Comparison of ENCODE assay signal across 11 cellular contexts in the genomic region with DNA sequence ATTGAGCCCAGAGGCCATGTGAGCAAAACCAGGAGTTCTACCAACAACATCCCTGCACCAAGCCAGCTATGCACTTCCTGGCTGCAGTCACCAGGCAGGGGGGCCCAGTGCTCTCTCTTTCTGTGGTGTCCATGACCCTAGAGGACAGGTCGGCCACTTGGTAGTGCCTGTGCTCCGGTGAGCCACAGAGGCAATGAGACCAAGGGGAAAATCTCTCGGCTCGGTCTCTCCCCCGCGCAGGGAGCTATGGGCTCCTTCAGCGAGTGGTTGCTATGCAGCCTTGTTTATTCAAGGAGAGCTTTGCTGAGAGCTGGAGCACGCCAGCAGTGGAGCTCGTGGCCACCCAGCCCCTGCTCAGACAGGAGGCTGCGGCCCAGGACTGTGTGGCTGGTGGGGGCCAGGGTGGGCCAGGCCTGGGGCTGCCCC. TPM values are rescaled to one million over a fixed set of nuclear protein-coding genes. Genes with fewer than 3 reads are reported as not detected.
DNase-seq lines count a peak whose midpoint lies in the region; ATAC-seq and TF ChIP-seq lines count a peak whose summit lies in the region.
"Had no signal": no experiment of that assay in that cellular context is flagged by ENCODE, and none has a peak within 500 bp of the region (broad histone marks: within the 10 kb centered on the region; RNA-seq: fewer than 3 reads in every experiment).

A gene (plus strand): TSS at position 283 of the 426 bp plus-strand sequence. CDS start 13,537 bp downstream, outside the sequence.

- H4K8ac ChIP-seq in IMR-90 (ENCODE audit: low read depth in 2 of 2, low read length in 2 of 2), result peak within 1 kb of the TSS in 1 of 2 experiments; percentile 72; a peak in 2 of 4 replicates

- H3K27ac Mint-ChIP-seq in effector memory CD8-positive, alpha-beta T cell, result peak within 1 kb of the TSS; percentile 64 to 66
- H3K27ac Mint-ChIP-seq: activated T-cell treated with anti-CD3 and anti-CD28 coated beads, Interleukin-2, amount 50 U/mL, for 72 hours had no signal

- TF ChIP-seq CTCF in AG04450 (IDR thresholded peaks at IDR 0.05; ENCODE audit: low read depth, low read length), result no peak
- TF ChIP-seq CTCF in IMR-90 (conservative IDR thresholded peaks at IDR 0.05; ENCODE audit: low read depth, low read length), result no peak
- TF ChIP-seq CTCF in lower leg skin (IDR thresholded peaks at IDR 0.05), result no peak

- H2AK9ac ChIP-seq in IMR-90 (replicated peaks; ENCODE audit: low read depth, low read length, poor library complexity), result peak within 1 kb of the TSS; percentile 82

- H3K23ac ChIP-seq in IMR-90 (ENCODE audit: low read depth, low read length), result peak within 1 kb of the TSS; percentile 91

- H2BK5ac ChIP-seq in IMR-90 (ENCODE audit: low read depth, low read length, poor library complexity, severe bottlenecking), result peak within 1 kb of the TSS; percentile 72

- BruUV-seq in IMR-90 (replicated peaks; lab: Mats Ljungman, UMichigan), result no TSS peak

- H3K79me1 ChIP-seq in IMR-90 (ENCODE audit: low read depth in 1 of 2, low read length in 2 of 2), result no peaks in the 10 kb centered on the region

- peak within 1 kb of the TSS; percentile 46 for H3K18ac ChIP-seq in IMR-90 (ENCODE audit: low read depth, low read length)

- DNase-seq in AG04450 (ENCODE audit: low read depth, low spot score), result no peak
- peak; percentile 51 for DNase-seq in IMR-90
- DNase-seq in effector memory CD8-positive, alpha-beta T cell, result no peak
- DNase-seq in lower leg skin (ENCODE audit: low spot score in 2 of 2), result no peak
- no peak for DNase-seq in foreskin melanocyte
- DNase-seq: activated T-cell treated with anti-CD3 and anti-CD28 coated beads, Interleukin-2, amount 50 U/mL, for 72 hours; Calu3 had no signal

- peak within 1 kb of the TSS; percentile 86 for H2BK20ac ChIP-seq in IMR-90 (ENCODE audit: low read depth, low read length)

- 67% methylated on average over 1 of the region's 10 CpGs; no CpG with 5 or more reads in 1 of the 2 experiments for WGBS in IMR-90 (ENCODE audit: extremely low coverage in 2 of 2, insufficient read length in 1 of 2), 2 experiments
- WGBS in lower leg skin, 2 donors, result 33 to 40% methylated on average over 3 to 8 of the region's 10 CpGs

- H3K4me1 Mint-ChIP-seq in effector memory CD8-positive, alpha-beta T cell (ENCODE audit: low read depth in 2 of 2), result peaks cover 3 to 5% of the 10 kb centered on the region in 2 donors

- no peaks in the 10 kb centered on the region for H3K36me3 Mint-ChIP-seq in effector memory CD8-positive, alpha-beta T cell (ENCODE audit: insufficient read depth)

- peak within 1 kb of the TSS; percentile 61 for H4K91ac ChIP-seq in IMR-90 (ENCODE audit: insufficient read depth, low read depth, low read length)

- H2BK15ac ChIP-seq in IMR-90 (ENCODE audit: low read depth, low read length), result peak within 1 kb of the TSS; percentile 78; the same call in 2 of the 3 replicates

- H3K27me3 ChIP-seq in AG04450 (ENCODE audit: control insufficient read depth, insufficient read depth, low read length) (peaks cover 5% of the 10 kb centered on the region), IMR-90 (ENCODE audit: control insufficient read depth, insufficient read depth, low read length) (no peaks in the 10 kb centered on the region; the same call in 1 of the 2 replicates), mucosa of rectum (ENCODE audit: control insufficient read depth in 2 of 2, insufficient read depth in 2 of 2, low read length in 2 of 2) (no peaks in the 10 kb centered on the region)

- H3K4me3 ChIP-seq in AG04450 (ENCODE audit: low read depth, low read length) (no peak within 1 kb of the TSS; the same call in 1 of the 2 replicates), IMR-90 (ENCODE audit: insufficient read depth, low read depth, low read length) (no peak within 1 kb of the TSS), mucosa of rectum (ENCODE audit: low read length in 2 of 2) (no peak within 1 kb of the TSS), lower leg skin (ENCODE audit: low read depth, poor library complexity, severe bottlenecking) (no peak within 1 kb of the TSS)

- in situ Hi-C loops in IMR-90 (cut with MboI; ENCODE audit: low sequenced_read_pairs), result no loop called here

- peak within 1 kb of the TSS; percentile 66; the same call in 1 of the 2 replicates for H2AK5ac ChIP-seq in IMR-90 (ENCODE audit: low read depth, low read length)

- ATAC-seq in IMR-90 (ENCODE audit: low read depth) (peak; percentile 87), HG03039 (IDR thresholded peaks at IDR 0.05; ENCODE audit: unreplicated experiment) (no peak), HG02588 (IDR thresholded peaks at IDR 0.05; ENCODE audit: unreplicated experiment) (no peak)
- ATAC-seq in effector memory CD8-positive, alpha-beta T cell (replicated peaks), result no peak
- ATAC-seq: activated T-cell treated with anti-CD3 and anti-CD28 coated beads, Interleukin-2, amount 50 U/mL, for 72 hours had no signal

- no peaks in the 10 kb centered on the region for H3K27me3 Mint-ChIP-seq in effector memory CD8-positive, alpha-beta T cell

- TF ChIP-seq RAD21 in IMR-90 (IDR thresholded peaks at IDR 0.05; ENCODE audit: low read length), result no peak

- H3K4me1 ChIP-seq in IMR-90 (ENCODE audit: control insufficient read depth, insufficient read depth, low read length), result peaks cover 20% of the 10 kb centered on the region
- H3K4me1 ChIP-seq in mucosa of rectum (ENCODE audit: control insufficient read depth in 2 of 2, insufficient read depth in 2 of 2, low read length in 2 of 2), result no peaks in the 10 kb centered on the region
- H3K4me1 ChIP-seq: parathyroid adenoma had no signal

- intact Hi-C loops in IMR-90 (cut with micrococcal nuclease) (loop anchor here (5.0 kb wide), 1 partner anchor 131 kb away; no protein-coding TSS in a partner anchor), lower leg skin (cut with DNase I; ENCODE audit: low total_unique reads) (no loop called here)

- peak within 1 kb of the TSS; percentile 52; the same call in 1 of the 2 replicates for H4K5ac ChIP-seq in IMR-90 (ENCODE audit: low read depth, low read length)

- H2BK120ac ChIP-seq in IMR-90 (ENCODE audit: low read depth, low read length), result peak within 1 kb of the TSS; percentile 92

- H3K9ac ChIP-seq in IMR-90 (ENCODE audit: low read depth, low read length) (peak within 1 kb of the TSS; percentile 2; the same call in 1 of the 2 replicates), mucosa of rectum (ENCODE audit: low read depth in 1 of 2, low read length in 2 of 2) (peak within 1 kb of the TSS in 1 of 2 donors; percentile 3)
- H3K9ac ChIP-seq: parathyroid adenoma had no signal

- H3K9me1 ChIP-seq in IMR-90 (ENCODE audit: insufficient read depth, low read length), result peaks cover 14% of the 10 kb centered on the region

- TF ChIP-seq POLR2A in IMR-90 (IDR thresholded peaks at IDR 0.05; ENCODE audit: low read depth, low read length) (no peak), lower leg skin (IDR thresholded peaks at IDR 0.05) (no peak)

- POLR2A ChIA-PET in AG04450 (lab: Yijun Ruan, JAX), result interaction anchor here (0.9 to 1.3 kb wide), 2 partner anchors 30 to 135 kb away, joined by 3 to 6 read pairs; no protein-coding TSS in a partner anchor
- POLR2A ChIA-PET in IMR-90 (lab: Charles Lee; ENCODE audit: unreplicated experiment), result no interaction called here

- no peaks in the 10 kb centered on the region for H4K20me1 ChIP-seq in IMR-90 (ENCODE audit: insufficient read depth, low read length)

- H3K4me2 ChIP-seq in IMR-90 (ENCODE audit: low read depth, low read length), result peak within 1 kb of the TSS; percentile 73

- H3K36me3 ChIP-seq in IMR-90 (ENCODE audit: control insufficient read depth, insufficient read depth, low read length), result no peaks in the 10 kb centered on the region
- H3K36me3 ChIP-seq in mucosa of rectum (ENCODE audit: control insufficient read depth in 2 of 2, insufficient read depth in 2 of 2, low read length in 2 of 2), result no peaks in the 10 kb centered on the region

- no peak within 1 kb of the TSS for H3K56ac ChIP-seq in IMR-90 (ENCODE audit: extremely low read depth, insufficient read depth, low read length)

- H3K27ac ChIP-seq in AG04450 (ENCODE audit: low read depth, low read length) (peak within 1 kb of the TSS; percentile 39), IMR-90 (ENCODE audit: insufficient read depth, low read length) (peak within 1 kb of the TSS; percentile 75; the same call in 1 of the 2 replicates), mucosa of rectum (ENCODE audit: low read depth in 2 of 2, low read length in 2 of 2) (peak within 1 kb of the TSS; percentile 29 to 49)
- H3K27ac ChIP-seq: parathyroid adenoma had no signal

- dilution Hi-C loops in IMR-90 (cut with HindIII; ENCODE audit: low sequenced_read_pairs, unreplicated experiment), result no loop called here

- H2AFZ ChIP-seq in IMR-90 (replicated peaks; ENCODE audit: low read length, poor library complexity), result peak within 1 kb of the TSS; percentile 93
- H2AFZ ChIP-seq: parathyroid adenoma had no signal

- H3K9me3 ChIP-seq in AG04450 (ENCODE audit: control insufficient read depth, insufficient read depth, low read length), result no peaks in the 10 kb centered on the region; the same call in 1 of the 2 replicates
- no peaks in the 10 kb centered on the region for H3K9me3 ChIP-seq in IMR-90 (ENCODE audit: control insufficient read depth, insufficient read depth, low read length)
- no peaks in the 10 kb centered on the region for H3K9me3 ChIP-seq in mucosa of rectum (ENCODE audit: control insufficient read depth in 2 of 2, low read length in 2 of 2)

- CTCF ChIA-PET in AG04450 (lab: Charles Lee) (interaction anchor here (0.9 to 1.5 kb wide), 2 partner anchors 22 to 63 kb away, joined by 3 to 9 read pairs; no protein-coding TSS in a partner anchor), IMR-90 (lab: Yijun Ruan, JAX) (interaction anchor here (0.9 kb wide), 1 partner anchor 85 kb away, joined by 3 read pairs; no protein-coding TSS in a partner anchor)

- H3K9me3 Mint-ChIP-seq in effector memory CD8-positive, alpha-beta T cell, result no peaks in the 10 kb centered on the region
- H3K9me3 Mint-ChIP-seq: activated T-cell treated with anti-CD3 and anti-CD28 coated beads, Interleukin-2, amount 50 U/mL, for 72 hours had no signal

- H3K4me3 Mint-ChIP-seq in effector memory CD8-positive, alpha-beta T cell, result no peak within 1 kb of the TSS
- H3K4me3 Mint-ChIP-seq: activated T-cell treated with anti-CD3 and anti-CD28 coated beads, Interleukin-2, amount 50 U/mL, for 72 hours had no signal

- H3K14ac ChIP-seq in IMR-90 (replicated peaks; ENCODE audit: low read depth, low read length), result peak within 1 kb of the TSS; percentile 73

- peak within 1 kb of the TSS; percentile 78 for H3K4ac ChIP-seq in IMR-90 (ENCODE audit: low read depth, low read length)

TF ChIP-seq in IMR-90, 13 proteins besides CTCF, POLR2A, EP300 and RAD21 (continues in another document):
- no peak for TF ChIP-seq CEBPB (IDR thresholded peaks at IDR 0.05; ENCODE audit: low read depth, low read length)

RNA-seq across cellular contexts. Expression of the gene that starts here (rescaled TPM):
- polyA plus RNA-seq in AG04450 (2011; rRNA removed) (0.30 and 0.42 TPM in 2 replicates), IMR-90 (2012; rRNA removed) (0.32 and 0.38 TPM in 2 replicates)
- 0.35 and 0.41 TPM in 2 replicates for polyA minus RNA-seq in AG04450 (2011; rRNA and poly(A)+ RNA removed)
- total RNA-seq in IMR-90 (2012; rRNA removed) (under 0.01 and 0.28 TPM in 2 replicates), lower leg skin (1 to 10 TPM in 3 of 4 donors, under 1 TPM in 1; 0.17 to 5.1 (median 1.7) TPM)
- polyA plus RNA-seq in IMR-90 (2012; cell fraction: cytosol; rRNA removed), result 0.21 and 0.29 TPM in 2 replicates
- 2.2 and 2.7 TPM in 2 replicates for polyA plus RNA-seq in IMR-90 (2012; cell fraction: nucleus; rRNA removed; ENCODE audit: low replicate concordance)
